27 cellular contexts compared by ENCODE assay signal in the genomic region with DNA sequence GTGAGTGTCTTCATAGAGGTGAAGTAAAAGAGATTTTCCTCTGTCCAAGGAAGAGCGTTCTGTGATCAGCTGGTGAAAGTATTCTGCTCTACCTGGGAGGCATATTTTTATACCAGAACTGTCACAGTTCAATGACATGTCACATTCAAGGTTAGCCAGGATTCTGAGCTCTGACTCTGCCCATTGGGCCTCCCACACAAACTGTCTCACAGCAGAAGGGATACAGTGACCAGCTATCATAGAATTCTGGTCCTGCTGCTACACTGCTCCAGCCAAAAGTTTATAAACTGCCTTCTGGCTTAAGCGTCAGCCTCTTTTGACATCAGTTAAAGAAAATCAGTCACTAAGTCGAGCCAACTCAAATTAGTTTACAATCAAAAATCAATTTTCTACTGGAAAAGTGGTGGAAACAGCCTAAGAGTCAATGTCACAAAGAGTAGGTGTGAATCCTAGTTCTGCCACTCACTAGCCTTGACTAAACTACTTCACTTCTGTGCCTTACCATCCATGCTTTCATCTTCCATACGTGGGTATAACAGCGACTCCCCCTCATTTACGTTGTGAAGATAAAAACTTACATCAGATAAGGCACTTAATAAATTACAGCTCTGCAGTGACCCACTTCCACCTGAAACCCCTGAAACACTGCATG.
"Had no signal": no experiment of that assay in that cellular context is flagged by ENCODE, and none has a peak within 500 bp of the region (broad histone marks: within the 10 kb centered on the region; RNA-seq: fewer than 3 reads in every experiment).

No MANE protein-coding gene starts in this region.

- ATAC-seq: activated CD8-positive, alpha-beta T cell treated with anti-CD3 and anti-CD28 coated beads, Interleukin-2, amount 10 ng/mL, durations not matched to agents 7 days and 5 days; activated naive CD8-positive, alpha-beta T cell treated with anti-CD3 and anti-CD28 coated beads, Interleukin-2, amount 50 U/mL, for 24 hours; Panc1; T-helper 17 cell; WTC11 had no signal

- H3K27me3 ChIP-seq: MG63, SJCRH30 had no signal

- H3K9me3 Mint-ChIP-seq: activated naive CD8-positive, alpha-beta T cell treated with anti-CD3 and anti-CD28 coated beads, Interleukin-2, amount 50 U/mL, for 24 hours had no signal

- H3K9me3 ChIP-seq: SJCRH30 had no signal

- H3K27ac Mint-ChIP-seq: activated CD8-positive, alpha-beta T cell treated with anti-CD3 and anti-CD28 coated beads, Interleukin-2, amount 10 ng/mL, durations not matched to agents 7 days and 5 days; activated naive CD8-positive, alpha-beta T cell treated with anti-CD3 and anti-CD28 coated beads, Interleukin-2, amount 50 U/mL, for 24 hours; brain; T-helper 17 cell; WTC11 had no signal

- H3K4me1 Mint-ChIP-seq: activated naive CD8-positive, alpha-beta T cell treated with anti-CD3 and anti-CD28 coated beads, Interleukin-2, amount 50 U/mL, for 24 hours; brain; WTC11 had no signal

- H3K27me3 Mint-ChIP-seq: activated naive CD8-positive, alpha-beta T cell treated with anti-CD3 and anti-CD28 coated beads, Interleukin-2, amount 50 U/mL, for 24 hours; brain; T-helper 17 cell had no signal

- H3K4me3 Mint-ChIP-seq: activated CD8-positive, alpha-beta T cell treated with anti-CD3 and anti-CD28 coated beads, Interleukin-2, amount 10 ng/mL, durations not matched to agents 7 days and 5 days; activated naive CD8-positive, alpha-beta T cell treated with anti-CD3 and anti-CD28 coated beads, Interleukin-2, amount 50 U/mL, for 24 hours; brain; T-helper 17 cell; WTC11 had no signal

- H3K27ac ChIP-seq: RWPE1, SJCRH30 had no signal

- DNase-seq: activated CD4-positive, alpha-beta T cell treated with anti-CD3 and anti-CD28 coated beads for 48 hours; activated CD4-positive, alpha-beta T cell treated with anti-CD3 and anti-CD28 coated beads, Interleukin-2, amount 50 U/mL, for 4 hours; activated CD4-positive, CD25-positive, alpha-beta regulatory T cell treated with anti-CD3 and anti-CD28 coated beads, Interleukin-2, amount 50 U/mL, for 72 hours; activated CD8-positive, alpha-beta memory T cell treated with anti-CD3 and anti-CD28 coated beads, Interleukin-2, amount 50 U/mL, for 48 hours; activated CD8-positive, alpha-beta T cell treated with anti-CD3 and anti-CD28 coated beads, Interleukin-2, amount 10 ng/mL, durations not matched to agents 7 days and 5 days; activated naive CD4-positive, alpha-beta T cell treated with anti-CD3 and anti-CD28 coated beads, Interleukin-2, amount 50 U/mL, for 16 hours; activated naive CD8-positive, alpha-beta T cell treated with anti-CD3 and anti-CD28 coated beads, Interleukin-2, amount 50 U/mL, for 24 hours; activated T-cell treated with anti-CD3 and anti-CD28 coated beads, Interleukin-2, amount 50 U/mL, for 1 hour; MG63; MV-4-11; NCI-H1092 treated with DMSO at 0.1 percent for 48 hours; NCI-H1417 treated with DMSO at 0.1 percent for 48 hours; NCI-H1694; NCI-H2029 treated with DMSO at 0.1 percent for 48 hours; NCI-H345; NCI-H510A; NCI-H526 treated with DMSO at 0.1 percent for 48 hours; NCI-H82; OCI-M1; Right ventricle myocardium superior; SJCRH30; T-helper 17 cell; T-helper 9 cell had no signal

- H3K4me1 ChIP-seq: SJCRH30 had no signal

- H3K4me3 ChIP-seq: MG63, SJCRH30 had no signal
